ENCODE assay signal across 8 cellular contexts in genomic region chr1:15617173-15617873, GRCh38. TPM values are rescaled to one million over a fixed set of nuclear protein-coding genes. Genes with fewer than 3 reads are reported as not detected.
DNase-seq lines count a peak whose midpoint lies in the region; ATAC-seq and TF ChIP-seq lines count a peak whose summit lies in the region.

Gene DDI2, plus strand, starts transcription at chr1:15617458. Its CDS starts 213 bp downstream, at chr1:15617671.

- DNase-seq in BE2C (peak; percentile 93), NCI-H748 (lab: John Stamatoyannopoulos, UW; ENCODE audit: unreplicated experiment) (peak; percentile 94), dedifferentiated amniotic fluid mesenchymal stem cell (ENCODE audit: extremely low spot score) (peak; percentile 98), left lung (peak; percentile 97 to 99)
- peak; percentile 80 to 92 for DNase-seq in activated CD4-positive, alpha-beta T cell treated with anti-CD3 and anti-CD28 coated beads, Interleukin-2, amount 50 U/mL, for 24 hours (ENCODE audit: low read depth in 1 of 2, low spot score in 1 of 2)
- peak; percentile 93 for DNase-seq in stimulated activated CD4-positive, alpha-beta T cell treated with anti-CD3 and anti-CD28 coated beads, Interleukin-2, amount 100 ng/mL, for 4 hours (ENCODE audit: low read depth)

- ATAC-seq in GM19328 (IDR thresholded peaks at IDR 0.05; ENCODE audit: unreplicated experiment) (peak; percentile 88), HG03521 (IDR thresholded peaks at IDR 0.05; ENCODE audit: unreplicated experiment) (peak; percentile 84), left lung (peak; percentile 95)

- TF ChIP-seq CTCF in BE2C (IDR thresholded peaks at IDR 0.05; ENCODE audit: low read depth, low read length) (no peak), left lung (IDR thresholded peaks at IDR 0.05) (no peak)

- H3K4me1 ChIP-seq in BE2C (no peaks in the 10 kb centered on the region), left lung (peaks cover 19 to 51% of the 10 kb centered on the region in 2 donors)

- H3K27ac ChIP-seq in left lung: peak within 1 kb of the TSS; percentile 96 to 98

- intact Hi-C loops in left lung (cut with DNase I): no loop called here

- H3K9me3 ChIP-seq in BE2C (no peaks in the 10 kb centered on the region), left lung (no peaks in the 10 kb centered on the region)

- H3K4me3 ChIP-seq in BE2C (ENCODE audit: low read depth, low read length) (peak within 1 kb of the TSS; percentile 85), left lung (peak within 1 kb of the TSS; percentile 88 to 92)

- H3K27me3 ChIP-seq in BE2C (no peaks in the 10 kb centered on the region), left lung (no peaks in the 10 kb centered on the region)

- no peaks in the 10 kb centered on the region for H3K36me3 ChIP-seq in BE2C
- no peaks in the 10 kb centered on the region for H3K36me3 ChIP-seq in left lung

RNA-seq across cellular contexts. Expression of gene DDI2, which starts in this region (rescaled TPM):
- polyA plus RNA-seq in BE2C (2012; ENCODE audit: insufficient read depth, insufficient read length, low read depth): 4.4 TPM
- total RNA-seq in left lung: 10 to 100 TPM; 24.3 to 37.7 TPM

Comparison
In these comparisons a context has a peak if more than half of its experiments do, and no peak if none do; other contexts are left out.
1. Peak in every context shown above with its lines: DNase-seq, ATAC-seq, H3K4me3 ChIP-seq and H3K27ac ChIP-seq.